In genomic region chr20:20161611-20162010, GRCh38 we compare ENCODE assay signal across 8 cellular contexts.
"Had no signal": no experiment of that assay in that cellular context is flagged by ENCODE, and none has a peak within 500 bp of the region (broad histone marks: within the 10 kb centered on the region; RNA-seq: fewer than 3 reads in every experiment).

No MANE protein-coding gene starts in this region.

- H3K9me3 Mint-ChIP-seq: HFFc6 had no signal

- ATAC-seq: HCT116, HepG2 had no signal

- H3K4me1 Mint-ChIP-seq: IgD-negative memory B cell had no signal

- H3K4me3 Mint-ChIP-seq: HFFc6, IgD-negative memory B cell had no signal

- DNase-seq: GOT3, H7, HFFc6 had no signal

- H3K4me1 ChIP-seq: HAP-1 had no signal

- H3K36me3 ChIP-seq: HAP-1 had no signal

- H3K27ac ChIP-seq: HL-60 had no signal

- H3K4me3 ChIP-seq: HAP-1 had no signal

- H3K9me3 ChIP-seq: HAP-1 had no signal

- H3K27ac Mint-ChIP-seq: HFFc6, IgD-negative memory B cell had no signal

- H3K36me3 Mint-ChIP-seq: IgD-negative memory B cell had no signal
